In genomic region chr9:128809831-128810230, GRCh38 we compare ENCODE assay signal across 17 cellular contexts. TPM values are rescaled to one million over a fixed set of nuclear protein-coding genes. Genes with fewer than 3 reads are reported as not detected.
A peak's percentile ranks its signal among the peaks of the same experiment; 100 is the strongest.
DNase-seq lines count a peak whose midpoint lies in the region; ATAC-seq and TF ChIP-seq lines count a peak whose summit lies in the region.
"Had no signal": no experiment of that assay in that cellular context is flagged by ENCODE, and none has a peak within 500 bp of the region (broad histone marks: within the 10 kb centered on the region; RNA-seq: fewer than 3 reads in every experiment).

No MANE protein-coding gene starts in this region.

- DNase-seq in OCI-LY7 (ENCODE audit: low spot score) (no peak), left lung (no peak), ascending aorta (ENCODE audit: low spot score in 2 of 2) (no peak), OCI-M2 (lab: John Stamatoyannopoulos, UW; ENCODE audit: unreplicated experiment) (no peak)
- DNase-seq: activated CD8-positive, alpha-beta memory T cell treated with anti-CD3 and anti-CD28 coated beads, Interleukin-2, amount 50 U/mL, for 48 hours; activated naive CD8-positive, alpha-beta T cell treated with anti-CD3 and anti-CD28 coated beads, Interleukin-2, amount 10 ng/mL, durations not matched to agents 7 days and 5 days; central memory CD4-positive, alpha-beta T cell; KBM-7; NCI-H1105; NCI-H2171; stimulated activated CD4-positive, alpha-beta T cell treated with anti-CD3 and anti-CD28 coated beads, Interleukin-12 subunit alpha, Interleukin-12 subunit beta, amount 100 ng/mL, for 4 hours; T-helper 17 cell had no signal

- ATAC-seq in left lung: peak; percentile 21
- ATAC-seq: activated CD4-positive, CD25-positive, alpha-beta regulatory T cell treated with anti-CD3 and anti-CD28 coated beads, Interleukin-2, amount 50 U/mL, for 24 hours; T-helper 17 cell had no signal

- no peaks in the 10 kb centered on the region for H3K27me3 ChIP-seq in left lung
- no peaks in the 10 kb centered on the region for H3K27me3 ChIP-seq in ascending aorta
- H3K27me3 ChIP-seq: vagina had no signal

- BruUV-seq in OCI-LY7 (replicated peaks; lab: Mats Ljungman, UMichigan): TSS peak; percentile 43

- H4K20me1 ChIP-seq in OCI-LY7 (ENCODE audit: insufficient read depth, low read length): no peaks in the 10 kb centered on the region

- TF ChIP-seq CTCF in GM12872 (IDR thresholded peaks at IDR 0.05; ENCODE audit: insufficient read depth, low read depth, low read length) (peak; percentile 26; the same call in 1 of the 3 replicates), OCI-LY7 (conservative IDR thresholded peaks at IDR 0.05; ENCODE audit: low read length) (0 out of 2 replicates have a peak, but pooled peaks have one; percentile 37), left lung (IDR thresholded peaks at IDR 0.05) (no peak), ascending aorta (IDR thresholded peaks at IDR 0.05) (no peak)

- intact Hi-C loops in OCI-LY7 (cut with micrococcal nuclease; ENCODE audit: unreplicated experiment) (no loop called here), left lung (cut with DNase I) (no loop called here), ascending aorta (cut with DNase I) (no loop called here)

- H3K36me3 ChIP-seq in OCI-LY7 (ENCODE audit: insufficient read depth, low read length): peaks cover 54% of the 10 kb centered on the region
- H3K36me3 ChIP-seq in left lung: peaks cover 0 to 51% of the 10 kb centered on the region in 2 donors
- H3K36me3 ChIP-seq in ascending aorta: peaks cover 28 to 41% of the 10 kb centered on the region in 2 donors

- H3K9me3 ChIP-seq in OCI-LY7 (ENCODE audit: low read length) (no peaks in the 10 kb centered on the region), left lung (no peaks in the 10 kb centered on the region), ascending aorta (no peaks in the 10 kb centered on the region)
- H3K9me3 ChIP-seq: vagina had no signal

- H3K4me3 ChIP-seq in OCI-LY7 (ENCODE audit: low read depth, low read length, poor library complexity, severe bottlenecking) (no peak overlapping the region), left lung (no peak overlapping the region), ascending aorta (no peak overlapping the region)
- H3K4me3 ChIP-seq: lung, vagina had no signal

- H3K4me1 ChIP-seq in OCI-LY7 (ENCODE audit: insufficient read depth, low read length, poor library complexity, severe bottlenecking): no peaks in the 10 kb centered on the region
- no peaks in the 10 kb centered on the region for H3K4me1 ChIP-seq in left lung
- no peaks in the 10 kb centered on the region for H3K4me1 ChIP-seq in ascending aorta
- H3K4me1 ChIP-seq: vagina had no signal

- no peak overlapping the region for H3K27ac ChIP-seq in OCI-LY7 (ENCODE audit: low read depth, low read length, poor library complexity, severe bottlenecking)
- no peak overlapping the region for H3K27ac ChIP-seq in left lung
- H3K27ac ChIP-seq in ascending aorta: no peak overlapping the region
- H3K27ac ChIP-seq: C4-2B, vagina had no signal

- no peaks in the 10 kb centered on the region for H3K79me2 ChIP-seq in OCI-LY7 (ENCODE audit: insufficient read depth, low read depth, low read length)

- H2AFZ ChIP-seq in OCI-LY7 (ENCODE audit: low read length): no peak overlapping the region

- no peaks in the 10 kb centered on the region for H3K9me2 ChIP-seq in OCI-LY7 (ENCODE audit: insufficient read depth, low read length)

- CTCF ChIA-PET in OCI-LY7 (lab: Charles Lee; ENCODE audit: unreplicated experiment): no interaction called here

- H3K4me2 ChIP-seq in OCI-LY7 (ENCODE audit: low read length): no peak overlapping the region

- POLR2A ChIA-PET in OCI-LY7 (lab: Charles Lee): no interaction called here

RNA-seq across cellular contexts. Expression of gene ENDOG, which starts 8.5 kb away (rescaled TPM):
- 31.9 and 35.2 TPM in 2 replicates for total RNA-seq in OCI-LY7 (2014; rRNA removed; shearing (Covaris generic))
- total RNA-seq in OCI-LY7 (2022) (24.8 and 29.4 TPM in 2 replicates), left lung (10 to 100 TPM; 22.8 to 24.7 TPM), ascending aorta (59.4 TPM)

RNA-seq across cellular contexts. Expression of gene SPOUT1, which starts 19.8 kb away (rescaled TPM):
- 38.9 and 51.2 TPM in 2 replicates for total RNA-seq in OCI-LY7 (2014; rRNA removed; shearing (Covaris generic))
- total RNA-seq in OCI-LY7 (2022) (47.8 and 52.5 TPM in 2 replicates), left lung (10 to 100 TPM; 40.5 to 49.3 TPM), ascending aorta (26.5 TPM)

RNA-seq across cellular contexts. Expression of gene TBC1D13, which starts 22.8 kb away (rescaled TPM):
- 14.9 and 18.7 TPM in 2 replicates for total RNA-seq in OCI-LY7 (2014; rRNA removed; shearing (Covaris generic))
- total RNA-seq in OCI-LY7 (2022) (18.9 and 24.7 TPM in 2 replicates), left lung (10 to 100 TPM; 21.3 to 23.0 TPM), ascending aorta (19.8 TPM)

RNA-seq across cellular contexts. Expression of gene ZER1, which starts 38.1 kb away (rescaled TPM):
- 6.9 and 11.0 TPM in 2 replicates for total RNA-seq in OCI-LY7 (2014; rRNA removed; shearing (Covaris generic))
- 15.1 and 20.0 TPM in 2 replicates for total RNA-seq in OCI-LY7 (2022)
- 10 to 100 TPM; 29.7 to 37.3 TPM for total RNA-seq in left lung
- total RNA-seq in ascending aorta: 55.5 TPM

Comparison
In these comparisons a context has a peak if more than half of its experiments do, and no peak if none do; other contexts are left out.
1. CTCF ChIP-seq: peak in GM12872 (single experiment) and OCI-LY7 (single experiment); none in left lung (0 of 2) and ascending aorta (0 of 3).